In the genomic region with DNA sequence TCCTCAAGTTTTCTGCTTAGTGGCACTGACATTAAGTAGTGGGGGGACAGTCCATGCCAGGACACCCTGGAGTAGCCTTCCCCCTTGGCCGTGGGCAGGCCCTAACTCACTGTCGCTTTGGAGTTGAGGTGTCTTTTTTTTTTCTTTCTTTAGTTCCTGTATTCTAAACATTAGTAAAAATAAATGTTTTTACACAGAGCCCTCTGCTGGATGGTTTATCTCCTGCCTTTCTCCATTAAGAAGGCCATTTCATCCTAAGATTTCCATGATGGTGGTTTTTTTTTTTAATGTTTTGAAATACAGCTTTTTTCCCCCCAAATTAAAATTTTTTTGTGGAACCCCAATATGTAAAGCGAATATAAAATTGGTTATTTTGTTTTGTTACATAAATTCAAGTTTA, we compare ENCODE assay signal across 10 cellular contexts. TPM values are rescaled to one million over a fixed set of nuclear protein-coding genes. Genes with fewer than 3 reads are reported as not detected.
DNase-seq lines count a peak whose midpoint lies in the region; ATAC-seq, FAIRE-seq and TF ChIP-seq lines count a peak whose summit lies in the region.
"Had no signal": no experiment of that assay in that cellular context is flagged by ENCODE, and none has a peak within 500 bp of the region (broad histone marks: within the 10 kb centered on the region; RNA-seq: fewer than 3 reads in every experiment).

No MANE protein-coding gene starts in this region.

- H2BK20ac ChIP-seq in H9 (ENCODE audit: low read depth, low read length, poor library complexity, severe bottlenecking), result no peak overlapping the region

- H3F3A ChIP-seq in MM.1S (ENCODE audit: insufficient read depth, low read length), result peaks cover 20% of the 10 kb centered on the region

- no peak overlapping the region for H3K23ac ChIP-seq in H9 (ENCODE audit: insufficient read length, low read depth, low read length)

- TF ChIP-seq EP300 in tibial nerve (IDR thresholded peaks at IDR 0.05), result no peak

- no peak overlapping the region for H4K8ac ChIP-seq in H9 (replicated peaks; ENCODE audit: insufficient read length, low read depth, low read length)

- H3K18ac ChIP-seq in H9 (ENCODE audit: insufficient read length, low read depth, low read length), result no peak overlapping the region

- ATAC-seq in natural killer cell (no peak), HG03097 (IDR thresholded peaks at IDR 0.05; ENCODE audit: low FRiP score, unreplicated experiment) (no peak)

- dilution Hi-C loops in keratinocyte (cut with MboI; ENCODE audit: extremely low pct_ligation_motif_present, low sequenced_read_pairs), result no loop called here

- H3K36me3 ChIP-seq in BJ (ENCODE audit: control insufficient read depth, insufficient read depth, low read length) (peaks cover 22% of the 10 kb centered on the region), keratinocyte (ENCODE audit: control insufficient read depth in 2 of 2, extremely low read depth in 1 of 2, insufficient read depth in 2 of 2, low read length in 2 of 2) (peaks cover 19 to 20% of the 10 kb centered on the region in 2 experiments), MM.1S (replicated peaks; ENCODE audit: insufficient read depth, low read length) (0 out of 2 replicates have a peak, but pooled peaks cover 3% of the 10 kb centered on the region), tibial nerve (peaks cover 0 to 50% (median 23%) of the 10 kb centered on the region in 3 donors)

- H3K4me3 Mint-ChIP-seq in H9 (no peak overlapping the region), natural killer cell (no peak overlapping the region)

- no peak overlapping the region for H2AFZ ChIP-seq in H9 (ENCODE audit: low read length)
- H2AFZ ChIP-seq in keratinocyte (ENCODE audit: control insufficient read depth, low read length), result no peak overlapping the region
- H2AFZ ChIP-seq in MM.1S (ENCODE audit: low read length), result no peak overlapping the region

- FAIRE-seq in keratinocyte (lab: Jason Lieb, UNC), result no peak

- no peak overlapping the region for H3K4ac ChIP-seq in H9 (ENCODE audit: low read depth, low read length)

- H3K9ac ChIP-seq in H9 (ENCODE audit: extremely low read depth, insufficient read length, low read length) (no peak overlapping the region), keratinocyte (ENCODE audit: control insufficient read depth, extremely low read depth, insufficient read depth, low read length) (no peak overlapping the region), MM.1S (ENCODE audit: low read length) (no peak overlapping the region)

- intact Hi-C loops in natural killer cell (cut with micrococcal nuclease), result loop anchor here (10.0 kb wide), 1 partner anchor 432 kb away; the partner anchor contains the start of genes AP5B1 and OVOL1

- POLR2A ChIA-PET in BJ (lab: Charles Lee), result no interaction called here

- H3K4me3 ChIP-seq in BJ (ENCODE audit: low read depth, low read length) (no peak overlapping the region), keratinocyte (ENCODE audit: control insufficient read depth in 2 of 3, extremely low read depth in 1 of 3, insufficient read depth in 2 of 3, low read depth in 1 of 3, low read length in 3 of 3) (no peak overlapping the region), MM.1S (ENCODE audit: low read length) (no peak overlapping the region), tibial nerve (no peak overlapping the region)

- H3K27me3 ChIP-seq in BJ (ENCODE audit: control insufficient read depth, insufficient read depth, low read length) (peaks cover 3% of the 10 kb centered on the region), H9 (ENCODE audit: insufficient read depth, low read length) (peaks cover 2% of the 10 kb centered on the region; the same call in 1 of the 2 replicates), keratinocyte (ENCODE audit: control insufficient read depth, extremely low read depth, insufficient read depth, low read length) (peaks cover 19% of the 10 kb centered on the region), MM.1S (replicated peaks; ENCODE audit: insufficient read depth, low read length) (no peaks in the 10 kb centered on the region), tibial nerve (peaks cover 0 to 6% of the 10 kb centered on the region in 2 donors)

- no peaks in the 10 kb centered on the region for H3K9me2 ChIP-seq in MM.1S (replicated peaks; ENCODE audit: insufficient read depth, low read length)

- H3K23me2 ChIP-seq in H9 (ENCODE audit: insufficient read length, low read depth, low read length, poor library complexity, severe bottlenecking), result peaks cover 18% of the 10 kb centered on the region

- H3K4me1 Mint-ChIP-seq in H9, result peaks cover 10 to 12% of the 10 kb centered on the region in 2 experiments
- peaks cover 15 to 20% of the 10 kb centered on the region in 2 donors for H3K4me1 Mint-ChIP-seq in natural killer cell

- no peak for TF ChIP-seq POLR2A in tibial nerve (IDR thresholded peaks at IDR 0.05)

- H3K27ac ChIP-seq in H9 (ENCODE audit: insufficient read length, low read depth, low read length) (no peak overlapping the region), VCaP (peak overlapping the region; percentile 83), keratinocyte (ENCODE audit: control insufficient read depth, insufficient read depth, low read length) (no peak overlapping the region), MM.1S (ENCODE audit: low read length) (no peak overlapping the region), tibial nerve (no peak overlapping the region)

- H2BK12ac ChIP-seq in H9 (ENCODE audit: insufficient read length, low read depth, low read length), result no peak overlapping the region

- H3K9me3 Mint-ChIP-seq in H9 (no peaks in the 10 kb centered on the region; a peak in 1 of 5 replicates), natural killer cell (no peaks in the 10 kb centered on the region)

- H4K91ac ChIP-seq in H9 (ENCODE audit: insufficient read length, low read depth, low read length), result no peak overlapping the region

- H3K9me1 ChIP-seq in keratinocyte (ENCODE audit: control insufficient read depth, extremely low read depth, insufficient read depth, low read length), result no peaks in the 10 kb centered on the region

- no CpG with 5 or more reads among the region's 3 CpGs for WGBS in H9 (ENCODE audit: extremely low coverage, insufficient read length, low lambda C conversion rate)
- 65 to 77% methylated on average over 3 of the region's 3 CpGs for WGBS in tibial nerve, 2 donors

- H2AK5ac ChIP-seq in H9 (ENCODE audit: insufficient read length, low read length), result no peak overlapping the region

- no peak overlapping the region for H2BK15ac ChIP-seq in H9 (ENCODE audit: low read depth, low read length)

- CTCF ChIA-PET in BJ (lab: Yijun Ruan, JAX), result interaction anchor here (0.8 to 3.1 kb wide), 7 partner anchors 9 to 161 kb away, joined by 3 to 15 read pairs (median 4); partner anchors contain the start of gene CDC42EP2

- no peak overlapping the region for H3K56ac ChIP-seq in H9 (ENCODE audit: insufficient read length, low read depth, low read length)

- H3K14ac ChIP-seq in H9 (ENCODE audit: insufficient read depth, low read length), result no peak overlapping the region

- H3K27me3 Mint-ChIP-seq in H9 (ENCODE audit: low read depth) (peaks cover 27% of the 10 kb centered on the region), natural killer cell (ENCODE audit: low read depth in 2 of 2) (no peaks in the 10 kb centered on the region)

- H3K9me3 ChIP-seq in H9 (ENCODE audit: control insufficient read depth, low read depth, low read length) (no peaks in the 10 kb centered on the region), keratinocyte (ENCODE audit: control insufficient read depth, low read depth, low read length) (no peaks in the 10 kb centered on the region), MM.1S (replicated peaks; ENCODE audit: insufficient read depth, low read length) (no peaks in the 10 kb centered on the region), tibial nerve (no peaks in the 10 kb centered on the region)

- no peaks in the 10 kb centered on the region for H3K79me2 ChIP-seq in H9 (ENCODE audit: insufficient read depth, low read length)
- no peaks in the 10 kb centered on the region for H3K79me2 ChIP-seq in keratinocyte (ENCODE audit: control insufficient read depth, insufficient read depth, low read length)
- no peaks in the 10 kb centered on the region for H3K79me2 ChIP-seq in MM.1S (ENCODE audit: low read length)

- H3K4me1 ChIP-seq in H9 (ENCODE audit: insufficient read depth, low read length) (no peaks in the 10 kb centered on the region), keratinocyte (ENCODE audit: control insufficient read depth, extremely low read depth, insufficient read depth, low read length) (peaks cover 12% of the 10 kb centered on the region), MM.1S (ENCODE audit: low read length) (peaks cover 11% of the 10 kb centered on the region; the same call in 1 of the 2 replicates), tibial nerve (peaks cover 0 to 26% (median 9%) of the 10 kb centered on the region in 4 donors)

- H3K36me3 Mint-ChIP-seq in H9 (ENCODE audit: insufficient read depth in 1 of 3, low read depth in 3 of 3), result peaks cover 17 to 48% (median 43%) of the 10 kb centered on the region in 3 experiments; a peak in 6 of 7 replicates
- no peaks in the 10 kb centered on the region for H3K36me3 Mint-ChIP-seq in natural killer cell

- no peaks in the 10 kb centered on the region for H4K20me1 ChIP-seq in H9 (ENCODE audit: control insufficient read depth, insufficient read depth, insufficient read length)
- peaks cover 2% of the 10 kb centered on the region for H4K20me1 ChIP-seq in keratinocyte (ENCODE audit: control insufficient read depth, extremely low read depth, insufficient read depth, low read length)
- no peaks in the 10 kb centered on the region for H4K20me1 ChIP-seq in MM.1S (ENCODE audit: insufficient read depth, low read length)

- H2BK120ac ChIP-seq in H9 (ENCODE audit: low read depth, low read length, poor library complexity, severe bottlenecking), result no peak overlapping the region

- TF ChIP-seq CTCF in BJ (IDR thresholded peaks at IDR 0.05; ENCODE audit: insufficient read depth, low read depth, low read length) (peak; percentile 35; the same call in 1 of the 2 replicates), H9 (conservative IDR thresholded peaks at IDR 0.05) (peak; percentile 46), VCaP (conservative IDR thresholded peaks at IDR 0.05) (peak; percentile 88), keratinocyte (optimal IDR thresholded peaks at IDR 0.05 in 1 of 3, IDR thresholded peaks at IDR 0.05 in 1 of 3, conservative IDR thresholded peaks at IDR 0.05 in 1 of 3; ENCODE audit: extremely low read depth in 1 of 3, insufficient read depth in 2 of 3, low read length in 3 of 3) (peak in 2 of 3 experiments; percentile 12 to 14), natural killer cell (IDR thresholded peaks at IDR 0.05) (no peak), MM.1S (IDR thresholded peaks at IDR 0.05; ENCODE audit: low read length) (no peak), tibial nerve (IDR thresholded peaks at IDR 0.05) (peak in 1 of 5 experiments; percentile 19)

- no peak overlapping the region for H4K5ac ChIP-seq in H9 (ENCODE audit: insufficient read length, low read depth, low read length)

- H3K27ac Mint-ChIP-seq in H9, result 0 out of 7 replicates have a peak overlapping the region, but pooled peaks of 1 of the 3 experiments have one; percentile 9
- H3K27ac Mint-ChIP-seq in natural killer cell, result peak overlapping the region in 1 of 2 donors; percentile 53

- no peaks in the 10 kb centered on the region for H3K79me1 ChIP-seq in H9 (ENCODE audit: insufficient read depth, low read depth, low read length, poor library complexity, severe bottlenecking)

- H3K4me2 ChIP-seq in H9 (ENCODE audit: insufficient read depth, insufficient read length, low read length), result no peak overlapping the region
- H3K4me2 ChIP-seq in keratinocyte (ENCODE audit: control insufficient read depth, extremely low read depth, insufficient read depth, low read depth, low read length), result no peak overlapping the region
- H3K4me2 ChIP-seq in MM.1S (ENCODE audit: low read depth, low read length), result no peak overlapping the region

- H3T11ph ChIP-seq in H9 (ENCODE audit: low read length), result no peak overlapping the region

- no peak overlapping the region for H2BK5ac ChIP-seq in H9 (ENCODE audit: insufficient read length, low read length)

- DNase-seq in BJ (ENCODE audit: low read depth) (no peak), H9 (no peak), keratinocyte (ENCODE audit: low read depth, low spot score) (no peak), natural killer cell (no peak), MM.1S (no peak), tibial nerve (ENCODE audit: low spot score in 2 of 2) (no peak)
- DNase-seq: mesendoderm, NCI-H1048 had no signal

RNA-seq across cellular contexts. Expression of gene TIGD3, which starts 1.8 kb away (rescaled TPM):
- polyA plus RNA-seq in BJ (2011; rRNA removed) (0.04 and 0.06 TPM in 2 replicates), keratinocyte (0.04 to 0.05 TPM in 2 of 3 replicates, not detected in the other)
- 0.14 TPM in 1 of 2 replicates, not detected in the other for polyA minus RNA-seq in BJ (2011; rRNA and poly(A)+ RNA removed)
- total RNA-seq in H9 (2021) (0.66 and 1.2 TPM in 2 replicates), natural killer cell (1 to 10 TPM in 2 of 3 donors, under 1 TPM in 1; 0.70 to 2.2 (median 1.2) TPM), tibial nerve (under 1 TPM in 2 of 4 donors, not detected in 2; 0.30 to 0.59 TPM)
- polyA plus RNA-seq in keratinocyte (2011; ENCODE audit: low read depth), result 0.56 TPM
- polyA plus RNA-seq in keratinocyte (2011; cell fraction: cytosol; rRNA removed), result 0.05 TPM in 1 of 2 replicates, not detected in the other
- polyA plus RNA-seq in keratinocyte (2011; cell fraction: nucleus; rRNA removed), result 0.23 and 0.32 TPM in 2 replicates
- polyA plus RNA-seq in keratinocyte (2012; ENCODE audit: low replicate concordance), result 0.05 and 0.23 TPM in 2 replicates
- not detected in 3 replicates for polyA minus RNA-seq in keratinocyte
- not detected for polyA minus RNA-seq in keratinocyte (2011; cell fraction: cytosol; rRNA and poly(A)+ RNA removed)
- polyA minus RNA-seq in keratinocyte (2011; cell fraction: nucleus; rRNA and poly(A)+ RNA removed), result not detected in 2 replicates

RNA-seq across cellular contexts. Expression of gene DPF2, which starts 19.1 kb away (rescaled TPM):
- polyA plus RNA-seq in BJ (2011; rRNA removed), result 29.5 and 45.2 TPM in 2 replicates
- 35.7 and 38.1 TPM in 2 replicates for polyA minus RNA-seq in BJ (2011; rRNA and poly(A)+ RNA removed)
- total RNA-seq in H9 (2021), result 75.3 and 81.4 TPM in 2 replicates
- 14.5 to 43.9 TPM (median 16.8 TPM) in 3 replicates for polyA plus RNA-seq in keratinocyte
- 15.6 TPM for polyA plus RNA-seq in keratinocyte (2011; ENCODE audit: low read depth)
- polyA plus RNA-seq in keratinocyte (2011; cell fraction: cytosol; rRNA removed), result 25.9 and 28.3 TPM in 2 replicates
- polyA plus RNA-seq in keratinocyte (2011; cell fraction: nucleus; rRNA removed), result 62.6 and 66.3 TPM in 2 replicates
- 26.6 and 28.8 TPM in 2 replicates for polyA plus RNA-seq in keratinocyte (2012; ENCODE audit: low replicate concordance)
- 23.0 to 75.8 TPM (median 23.5 TPM) in 3 replicates for polyA minus RNA-seq in keratinocyte
- polyA minus RNA-seq in keratinocyte (2011; cell fraction: cytosol; rRNA and poly(A)+ RNA removed), result 19.8 TPM
- polyA minus RNA-seq in keratinocyte (2011; cell fraction: nucleus; rRNA and poly(A)+ RNA removed), result 15.9 and 26.8 TPM in 2 replicates
- total RNA-seq in natural killer cell, result 100 to 1,000 TPM in 1 of 3 donors, 10 to 100 TPM in 2; 69.6 to 102 (median 89.1) TPM
- total RNA-seq in tibial nerve, result 10 to 100 TPM; 44.7 to 47.6 (median 46.2) TPM

RNA-seq across cellular contexts. Expression of gene SLC25A45, which starts 29.7 kb away (rescaled TPM):
- polyA plus RNA-seq in BJ (2011; rRNA removed) (1.1 and 2.1 TPM in 2 replicates), keratinocyte (0.20 to 0.46 TPM (median 0.25 TPM) in 3 replicates)
- polyA minus RNA-seq in BJ (2011; rRNA and poly(A)+ RNA removed), result 2.3 TPM in 2 replicates
- total RNA-seq in H9 (2021) (1.1 and 1.6 TPM in 2 replicates), natural killer cell (10 to 100 TPM; 50.9 to 61.1 (median 61.0) TPM), tibial nerve (10 to 100 TPM in 2 of 4 donors, 1 to 10 TPM in 2; 1.8 to 22.5 (median 8.5) TPM)
- polyA plus RNA-seq in keratinocyte (2011; ENCODE audit: low read depth), result 0.25 TPM
- polyA plus RNA-seq in keratinocyte (2011; cell fraction: cytosol; rRNA removed), result 0.10 and 0.12 TPM in 2 replicates
- polyA plus RNA-seq in keratinocyte (2011; cell fraction: nucleus; rRNA removed), result 1.1 and 1.2 TPM in 2 replicates
- 0.50 and 0.66 TPM in 2 replicates for polyA plus RNA-seq in keratinocyte (2012; ENCODE audit: low replicate concordance)
- polyA minus RNA-seq in keratinocyte, result 0.30 to 0.93 TPM (median 0.59 TPM) in 3 replicates
- not detected for polyA minus RNA-seq in keratinocyte (2011; cell fraction: cytosol; rRNA and poly(A)+ RNA removed)
- polyA minus RNA-seq in keratinocyte (2011; cell fraction: nucleus; rRNA and poly(A)+ RNA removed), result 0.95 and 1.4 TPM in 2 replicates

RNA-seq across cellular contexts. Expression of gene FRMD8, which starts 33.7 kb away (rescaled TPM):
- polyA plus RNA-seq in BJ (2011; rRNA removed) (15.0 and 21.6 TPM in 2 replicates), keratinocyte (24.1 to 47.3 TPM (median 25.0 TPM) in 3 replicates)
- 13.0 and 15.4 TPM in 2 replicates for polyA minus RNA-seq in BJ (2011; rRNA and poly(A)+ RNA removed)
- total RNA-seq in H9 (2021) (19.0 and 22.7 TPM in 2 replicates), natural killer cell (10 to 100 TPM; 45.6 to 58.4 (median 57.7) TPM), tibial nerve (100 to 1,000 TPM in 3 of 4 donors, 10 to 100 TPM in 1; 96.5 to 226 (median 128) TPM)
- polyA plus RNA-seq in keratinocyte (2011; ENCODE audit: low read depth), result 8.5 TPM
- 20.8 and 29.3 TPM in 2 replicates for polyA plus RNA-seq in keratinocyte (2011; cell fraction: cytosol; rRNA removed)
- polyA plus RNA-seq in keratinocyte (2011; cell fraction: nucleus; rRNA removed), result 58.8 and 74.9 TPM in 2 replicates
- 20.8 and 30.9 TPM in 2 replicates for polyA plus RNA-seq in keratinocyte (2012; ENCODE audit: low replicate concordance)
- polyA minus RNA-seq in keratinocyte, result 28.2 to 54.5 TPM (median 34.5 TPM) in 3 replicates
- 64.1 TPM for polyA minus RNA-seq in keratinocyte (2011; cell fraction: cytosol; rRNA and poly(A)+ RNA removed)
- 56.0 and 58.9 TPM in 2 replicates for polyA minus RNA-seq in keratinocyte (2011; cell fraction: nucleus; rRNA and poly(A)+ RNA removed)

RNA-seq across cellular contexts. Expression of gene CDC42EP2, which starts 38.1 kb away (rescaled TPM):
- polyA plus RNA-seq in BJ (2011; rRNA removed) (11.7 and 23.2 TPM in 2 replicates), keratinocyte (3.6 to 18.7 TPM (median 6.1 TPM) in 3 replicates)
- 32.1 and 35.5 TPM in 2 replicates for polyA minus RNA-seq in BJ (2011; rRNA and poly(A)+ RNA removed)
- total RNA-seq in H9 (2021) (10.9 and 11.9 TPM in 2 replicates), natural killer cell (1 to 10 TPM; 1.4 to 1.5 (median 1.5) TPM), tibial nerve (10 to 100 TPM; 10.4 to 39.6 (median 24.9) TPM)
- 0.82 TPM for polyA plus RNA-seq in keratinocyte (2011; ENCODE audit: low read depth)
- polyA plus RNA-seq in keratinocyte (2011; cell fraction: cytosol; rRNA removed), result 7.1 and 12.7 TPM in 2 replicates
- 15.7 and 19.5 TPM in 2 replicates for polyA plus RNA-seq in keratinocyte (2011; cell fraction: nucleus; rRNA removed)
- polyA plus RNA-seq in keratinocyte (2012; ENCODE audit: low replicate concordance), result 5.8 and 21.7 TPM in 2 replicates
- 9.7 to 64.5 TPM (median 12.2 TPM) in 3 replicates for polyA minus RNA-seq in keratinocyte
- polyA minus RNA-seq in keratinocyte (2011; cell fraction: cytosol; rRNA and poly(A)+ RNA removed), result 20.1 TPM
- polyA minus RNA-seq in keratinocyte (2011; cell fraction: nucleus; rRNA and poly(A)+ RNA removed), result 16.4 and 16.9 TPM in 2 replicates

Comparison
In these comparisons a context has a peak if more than half of its experiments do, and no peak if none do; other contexts are left out.
1. CTCF ChIP-seq: peak in BJ (single experiment), H9 (single experiment), VCaP (single experiment) and keratinocyte (2 of 3); none in natural killer cell (single experiment) and MM.1S (single experiment).